ENCODE assay signal across 34 cellular contexts in the genomic region with DNA sequence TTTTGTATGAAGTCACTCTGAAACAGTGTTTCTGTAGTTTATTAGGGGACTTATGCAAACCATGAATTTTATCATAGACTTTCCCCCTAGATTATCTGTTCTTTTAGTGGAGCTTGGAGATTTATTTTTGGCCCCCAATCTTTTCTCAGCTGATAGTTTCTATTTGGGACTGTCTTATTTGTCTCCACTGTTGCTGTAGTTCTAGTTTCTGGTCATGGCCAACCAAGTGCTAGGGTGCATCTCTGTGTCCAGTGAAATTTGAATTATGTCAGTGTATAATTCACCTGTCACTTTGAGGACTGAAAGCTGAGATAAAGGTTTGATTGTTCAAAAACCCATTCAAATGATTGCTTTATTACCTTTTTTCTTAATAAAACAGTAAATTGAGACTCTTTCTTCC.
"Had no signal": no experiment of that assay in that cellular context is flagged by ENCODE, and none has a peak within 500 bp of the region (broad histone marks: within the 10 kb centered on the region; RNA-seq: fewer than 3 reads in every experiment).

No MANE protein-coding gene starts in this region.

- H3K4me1 Mint-ChIP-seq: activated B cell treated with CpG ODN at 0.5 μM for 24 hours; activated naive CD8-positive, alpha-beta T cell treated with anti-CD3 and anti-CD28 coated beads, Interleukin-2, amount 50 U/mL, for 24 hours; endodermal cell had no signal

- ATAC-seq: activated CD4-positive, CD25-positive, alpha-beta regulatory T cell treated with anti-CD3 and anti-CD28 coated beads, Interleukin-2, amount 50 U/mL, for 24 hours; activated CD8-positive, alpha-beta memory T cell treated with anti-CD3 and anti-CD28 coated beads, Interleukin-2, amount 10 ng/mL, durations not matched to agents 7 days and 5 days; activated CD8-positive, alpha-beta T cell treated with anti-CD3 and anti-CD28 coated beads, Interleukin-2, amount 10 ng/mL, durations not matched to agents 7 days and 5 days; activated naive CD8-positive, alpha-beta T cell treated with anti-CD3 and anti-CD28 coated beads, Interleukin-2, amount 50 U/mL, for 24 hours; body of pancreas; esophagus mucosa; T-helper 17 cell had no signal

- H3K27me3 Mint-ChIP-seq: activated B cell treated with CpG ODN at 0.5 μM for 24 hours; activated CD8-positive, alpha-beta memory T cell treated with anti-CD3 and anti-CD28 coated beads, Interleukin-2, amount 10 ng/mL, durations not matched to agents 7 days and 5 days; activated naive CD4-positive, alpha-beta T cell treated with anti-CD3 and anti-CD28 coated beads, Interleukin-2, amount 50 U/mL, for 24 hours; activated naive CD8-positive, alpha-beta T cell treated with anti-CD3 and anti-CD28 coated beads for 36 hours; activated naive CD8-positive, alpha-beta T cell treated with anti-CD3 and anti-CD28 coated beads, Interleukin-2, amount 50 U/mL, for 24 hours; central memory CD8-positive, alpha-beta T cell; dendritic cell treated with granulocyte-macrophage colony-stimulating factor and Interleukin-4, amounts not matched to agents 40 ng/mL and 50 ng/mL, for 4 days; T-helper 17 cell had no signal

- H3K27ac Mint-ChIP-seq: activated B cell treated with CpG ODN at 0.5 μM for 24 hours; activated CD8-positive, alpha-beta memory T cell treated with anti-CD3 and anti-CD28 coated beads, Interleukin-2, amount 10 ng/mL, durations not matched to agents 7 days and 5 days; activated CD8-positive, alpha-beta T cell treated with anti-CD3 and anti-CD28 coated beads, Interleukin-2, amount 10 ng/mL, durations not matched to agents 7 days and 5 days; activated naive CD4-positive, alpha-beta T cell treated with anti-CD3 and anti-CD28 coated beads for 36 hours; activated naive CD4-positive, alpha-beta T cell treated with anti-CD3 and anti-CD28 coated beads, Interleukin-2, amount 50 U/mL, for 24 hours; activated naive CD8-positive, alpha-beta T cell treated with anti-CD3 and anti-CD28 coated beads for 36 hours; activated naive CD8-positive, alpha-beta T cell treated with anti-CD3 and anti-CD28 coated beads, Interleukin-2, amount 50 U/mL, for 24 hours; activated T-helper 1 cell treated with anti-CD3 and anti-CD28 coated beads, Interleukin-12 subunit alpha, Interleukin-12 subunit beta, Interleukin-2, Interleukin-4 antibody, amounts not matched to agents 30 ng/mL and 10 ng/mL and 1 ng/mL, durations not matched to agents 14 hours and 24 hours and 36 hours; activated T-helper 2 cell treated with anti-CD3 and anti-CD28 coated beads, Interferon-gamma antibody, Interleukin-2, Interleukin-4, amounts not matched to agents 10 μg/mL and 5 μg/mL and 100 μg/mL, durations not matched to agents 14 hours and 24 hours and 36 hours; dendritic cell treated with granulocyte-macrophage colony-stimulating factor and Interleukin-4, amounts not matched to agents 40 ng/mL and 50 ng/mL, for 4 days; endodermal cell; T-helper 17 cell; T-helper 2 cell treated with Interferon-gamma antibody and Interleukin-4, amounts not matched to agents 5 μg/mL and 100 μg/mL, for 36 hours had no signal

- DNase-seq: activated B cell treated with CpG ODN at 0.5 μM for 24 hours; activated CD4-positive, alpha-beta T cell treated with anti-CD3 and anti-CD28 coated beads for 48 hours; activated CD4-positive, alpha-beta T cell treated with anti-CD3 and anti-CD28 coated beads, Interleukin-2, amount 50 U/mL, for 1 hour; activated CD4-positive, alpha-beta T cell treated with anti-CD3 and anti-CD28 coated beads, Interleukin-2, amount 50 U/mL, for 48 hours; activated CD8-positive, alpha-beta memory T cell treated with anti-CD3 and anti-CD28 coated beads, Interleukin-2, amount 10 ng/mL, durations not matched to agents 7 days and 5 days; activated CD8-positive, alpha-beta memory T cell treated with anti-CD3 and anti-CD28 coated beads, Interleukin-2, amount 50 U/mL, for 4 hours; activated CD8-positive, alpha-beta T cell treated with anti-CD3 and anti-CD28 coated beads, Interleukin-2, amount 10 ng/mL, durations not matched to agents 7 days and 5 days; activated effector memory CD4-positive, alpha-beta T cell treated with anti-CD3 and anti-CD28 coated beads, Interleukin-2, amount 50 U/mL, for 16 hours; activated naive CD4-positive, alpha-beta T cell treated with anti-CD3 and anti-CD28 coated beads for 36 hours; activated naive CD8-positive, alpha-beta T cell treated with anti-CD3 and anti-CD28 coated beads for 36 hours; activated naive CD8-positive, alpha-beta T cell treated with anti-CD3 and anti-CD28 coated beads, Interleukin-2, amount 50 U/mL, for 24 hours; activated T-cell treated with anti-CD3 and anti-CD28 coated beads, Interleukin-2, amount 50 U/mL, for 1 hour; activated T-cell treated with anti-CD3 and anti-CD28 coated beads, Interleukin-2, amount 50 U/mL, for 48 hours; adrenal gland; amygdala; aorta; body of pancreas; dorsolateral prefrontal cortex; effector memory CD4-positive, alpha-beta T cell; endodermal cell; foreskin fibroblast; head of caudate nucleus; T-helper 17 cell; T1000; WERI-Rb-1 had no signal

- H3K27ac ChIP-seq: adrenal gland, body of pancreas, coronary artery, dorsolateral prefrontal cortex, WERI-Rb-1 had no signal

- H3K4me1 ChIP-seq: body of pancreas had no signal

- H3K4me3 Mint-ChIP-seq: activated B cell treated with CpG ODN at 0.5 μM for 24 hours; activated CD8-positive, alpha-beta memory T cell treated with anti-CD3 and anti-CD28 coated beads, Interleukin-2, amount 10 ng/mL, durations not matched to agents 7 days and 5 days; activated CD8-positive, alpha-beta T cell treated with anti-CD3 and anti-CD28 coated beads, Interleukin-2, amount 10 ng/mL, durations not matched to agents 7 days and 5 days; activated naive CD4-positive, alpha-beta T cell treated with anti-CD3 and anti-CD28 coated beads for 36 hours; activated naive CD4-positive, alpha-beta T cell treated with anti-CD3 and anti-CD28 coated beads, Interleukin-2, amount 50 U/mL, for 24 hours; activated naive CD8-positive, alpha-beta T cell treated with anti-CD3 and anti-CD28 coated beads for 36 hours; activated naive CD8-positive, alpha-beta T cell treated with anti-CD3 and anti-CD28 coated beads, Interleukin-2, amount 50 U/mL, for 24 hours; activated T-helper 1 cell treated with anti-CD3 and anti-CD28 coated beads, Interleukin-12 subunit alpha, Interleukin-12 subunit beta, Interleukin-2, Interleukin-4 antibody, amounts not matched to agents 30 ng/mL and 10 ng/mL and 1 ng/mL, durations not matched to agents 14 hours and 24 hours and 36 hours; central memory CD8-positive, alpha-beta T cell; dendritic cell treated with granulocyte-macrophage colony-stimulating factor and Interleukin-4, amounts not matched to agents 40 ng/mL and 50 ng/mL, for 4 days; endodermal cell; T-helper 17 cell; T-helper 2 cell treated with Interferon-gamma antibody and Interleukin-4, amounts not matched to agents 5 μg/mL and 100 μg/mL, for 36 hours had no signal

- H3K9me3 ChIP-seq: adrenal gland, body of pancreas had no signal

- H3K9me3 Mint-ChIP-seq: activated B cell treated with CpG ODN at 0.5 μM for 24 hours; activated naive CD4-positive, alpha-beta T cell treated with anti-CD3 and anti-CD28 coated beads for 36 hours; activated naive CD4-positive, alpha-beta T cell treated with anti-CD3 and anti-CD28 coated beads, Interleukin-2, amount 50 U/mL, for 24 hours; activated naive CD8-positive, alpha-beta T cell treated with anti-CD3 and anti-CD28 coated beads for 36 hours; activated naive CD8-positive, alpha-beta T cell treated with anti-CD3 and anti-CD28 coated beads, Interleukin-2, amount 50 U/mL, for 24 hours; activated T-helper 1 cell treated with anti-CD3 and anti-CD28 coated beads, Interleukin-12 subunit alpha, Interleukin-12 subunit beta, Interleukin-2, Interleukin-4 antibody, amounts not matched to agents 30 ng/mL and 10 ng/mL and 1 ng/mL, durations not matched to agents 14 hours and 24 hours and 36 hours; activated T-helper 2 cell treated with anti-CD3 and anti-CD28 coated beads, Interferon-gamma antibody, Interleukin-2, Interleukin-4, amounts not matched to agents 10 μg/mL and 5 μg/mL and 100 μg/mL, durations not matched to agents 14 hours and 24 hours and 36 hours; central memory CD8-positive, alpha-beta T cell; dendritic cell treated with granulocyte-macrophage colony-stimulating factor and Interleukin-4, amounts not matched to agents 40 ng/mL and 50 ng/mL, for 4 days; endodermal cell; T-helper 2 cell treated with Interferon-gamma antibody and Interleukin-4, amounts not matched to agents 5 μg/mL and 100 μg/mL, for 36 hours had no signal

- H3K27me3 ChIP-seq: adrenal gland, body of pancreas, dorsolateral prefrontal cortex had no signal

- H3K4me3 ChIP-seq: adrenal gland, body of pancreas, coronary artery, dorsolateral prefrontal cortex had no signal
